In genomic region chr2:199201539-199201938, GRCh38 we compare ENCODE assay signal across 1 cellular context.
TF ChIP-seq lines count a peak whose summit lies in the region.

No MANE protein-coding gene starts in this region.

TF ChIP-seq in K562, 482 proteins besides CTCF, POLR2A, EP300 and RAD21 (continued from another document):
- TF ChIP-seq, protein P1, sequence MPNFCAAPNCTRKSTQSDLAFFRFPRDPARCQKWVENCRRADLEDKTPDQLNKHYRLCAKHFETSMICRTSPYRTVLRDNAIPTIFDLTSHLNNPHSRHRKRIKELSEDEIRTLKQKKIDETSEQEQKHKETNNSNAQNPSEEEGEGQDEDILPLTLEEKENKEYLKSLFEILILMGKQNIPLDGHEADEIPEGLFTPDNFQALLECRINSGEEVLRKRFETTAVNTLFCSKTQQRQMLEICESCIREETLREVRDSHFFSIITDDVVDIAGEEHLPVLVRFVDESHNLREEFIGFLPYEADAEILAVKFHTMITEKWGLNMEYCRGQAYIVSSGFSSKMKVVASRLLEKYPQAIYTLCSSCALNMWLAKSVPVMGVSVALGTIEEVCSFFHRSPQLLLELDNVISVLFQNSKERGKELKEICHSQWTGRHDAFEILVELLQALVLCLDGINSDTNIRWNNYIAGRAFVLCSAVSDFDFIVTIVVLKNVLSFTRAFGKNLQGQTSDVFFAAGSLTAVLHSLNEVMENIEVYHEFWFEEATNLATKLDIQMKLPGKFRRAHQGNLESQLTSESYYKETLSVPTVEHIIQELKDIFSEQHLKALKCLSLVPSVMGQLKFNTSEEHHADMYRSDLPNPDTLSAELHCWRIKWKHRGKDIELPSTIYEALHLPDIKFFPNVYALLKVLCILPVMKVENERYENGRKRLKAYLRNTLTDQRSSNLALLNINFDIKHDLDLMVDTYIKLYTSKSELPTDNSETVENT (CRISPR knock-in tag; IDR thresholded peaks at IDR 0.05), result no peak
- TF ChIP-seq ZNF316 (IDR thresholded peaks at IDR 0.05), result peak; percentile 31; the same call in 1 of the 2 replicates
